In genomic region chr18:37252854-37253396, GRCh38 we compare ENCODE assay signal across 13 cellular contexts.
DNase-seq lines count a peak whose midpoint lies in the region; TF ChIP-seq lines count a peak whose summit lies in the region.
"Had no signal": no experiment of that assay in that cellular context is flagged by ENCODE, and none has a peak within 500 bp of the region (broad histone marks: within the 10 kb centered on the region; RNA-seq: fewer than 3 reads in every experiment).

No MANE protein-coding gene starts in this region.

- H3K9me3 Mint-ChIP-seq in IgD-negative memory B cell: peaks cover 0 to 2% (median 0%) of the 10 kb centered on the region in 3 donors
- no peaks in the 10 kb centered on the region for H3K9me3 Mint-ChIP-seq in endothelial cell (ENCODE audit: unreplicated experiment)
- H3K9me3 Mint-ChIP-seq in neural crest cell: no peaks in the 10 kb centered on the region

- peaks cover 2% of the 10 kb centered on the region for H3K36me3 Mint-ChIP-seq in IgD-negative memory B cell
- peaks cover 7% of the 10 kb centered on the region for H3K36me3 Mint-ChIP-seq in endothelial cell (ENCODE audit: low read depth, unreplicated experiment)
- H3K36me3 Mint-ChIP-seq in neural crest cell (ENCODE audit: low read depth): no peaks in the 10 kb centered on the region

- H3K4me3 Mint-ChIP-seq in IgD-negative memory B cell (peak overlapping the region in 3 of 4 donors; percentile 32 to 78 (median 74)), endothelial cell (ENCODE audit: unreplicated experiment) (peak overlapping the region; percentile 67), neural crest cell (peak overlapping the region; percentile 80)

- peak overlapping the region; percentile 28; the same call in 1 of the 2 replicates for H3K27ac ChIP-seq in C4-2B
- H3K27ac ChIP-seq: esophagus muscularis mucosa, heart right ventricle had no signal

- H3K27ac Mint-ChIP-seq in IgD-negative memory B cell (no peak overlapping the region), endothelial cell (ENCODE audit: unreplicated experiment) (no peak overlapping the region), neural crest cell (ENCODE audit: unreplicated experiment) (no peak overlapping the region)

- H3K4me1 Mint-ChIP-seq in IgD-negative memory B cell: peaks cover 0 to 7% (median 7%) of the 10 kb centered on the region in 3 donors
- H3K4me1 Mint-ChIP-seq in endothelial cell (ENCODE audit: unreplicated experiment): peaks cover 10% of the 10 kb centered on the region
- peaks cover 5% of the 10 kb centered on the region for H3K4me1 Mint-ChIP-seq in neural crest cell

- POLR2A ChIA-PET in GM10248 (lab: Yijun Ruan, JAX): no interaction called here

- H3K27me3 Mint-ChIP-seq in IgD-negative memory B cell (peaks cover 32% of the 10 kb centered on the region), endothelial cell (ENCODE audit: unreplicated experiment) (peaks cover 20% of the 10 kb centered on the region), neural crest cell (ENCODE audit: low read depth) (peaks cover 58% of the 10 kb centered on the region)

- TF ChIP-seq CTCF in C4-2B (conservative IDR thresholded peaks at IDR 0.05) (no peak), endothelial cell (IDR thresholded peaks at IDR 0.05; ENCODE audit: unreplicated experiment) (no peak), neural crest cell (conservative IDR thresholded peaks at IDR 0.05) (no peak), GM10248 (IDR thresholded peaks at IDR 0.05; ENCODE audit: control extremely low read depth, extremely low read depth, low read depth, missing control alignments) (no peak), GM10266 (IDR thresholded peaks at IDR 0.05; ENCODE audit: control insufficient read depth, insufficient read depth, low read depth, missing control alignments) (no peak)

- CTCF ChIA-PET in GM10248 (lab: Yijun Ruan, JAX): no interaction called here

- DNase-seq in endothelial cell (ENCODE audit: low spot score) (no peak), neural crest cell (ENCODE audit: low read depth, low spot score) (no peak), KG1 (lab: John Stamatoyannopoulos, UW) (no peak), GM10248 (ENCODE audit: extremely low spot score) (no peak), GM10266 (ENCODE audit: extremely low spot score) (no peak), middle frontal gyrus (ENCODE audit: extremely low spot score, low spot score) (no peak)
- DNase-seq: DND-41; heart right ventricle; mammary epithelial cell; stimulated activated CD4-positive, alpha-beta T cell treated with anti-CD3 and anti-CD28 coated beads, Interleukin-2, amount 100 ng/mL, for 48 hours had no signal
